21 cellular contexts compared by ENCODE assay signal in genomic region chr3:42667096-42667522, GRCh38. TPM values are rescaled to one million over a fixed set of nuclear protein-coding genes. Genes with fewer than 3 reads are reported as not detected.
DNase-seq lines count a peak whose midpoint lies in the region; ATAC-seq and TF ChIP-seq lines count a peak whose summit lies in the region.
"Had no signal": no experiment of that assay in that cellular context is flagged by ENCODE, and none has a peak within 500 bp of the region (broad histone marks: within the 10 kb centered on the region; RNA-seq: fewer than 3 reads in every experiment).

No MANE protein-coding gene starts in this region.

- H4K91ac ChIP-seq in IMR-90 (ENCODE audit: insufficient read depth, low read depth, low read length), result no peak overlapping the region

- H2AFZ ChIP-seq in IMR-90 (replicated peaks; ENCODE audit: low read length, poor library complexity), result peak overlapping the region; percentile 46

- TF ChIP-seq CTCF in IMR-90 (conservative IDR thresholded peaks at IDR 0.05; ENCODE audit: low read depth, low read length) (no peak), psoas muscle (IDR thresholded peaks at IDR 0.05) (no peak), GM13977 (IDR thresholded peaks at IDR 0.05; ENCODE audit: extremely low read depth, insufficient read depth, missing control alignments) (no peak), A673 (conservative IDR thresholded peaks at IDR 0.05; ENCODE audit: low read depth, low read length) (no peak)

- DNase-seq in IMR-90, result no peak
- no peak for DNase-seq in left cardiac atrium
- DNase-seq in psoas muscle, result peak; percentile 27 to 63
- no peak for DNase-seq in NK-92 (lab: John Stamatoyannopoulos, UW; ENCODE audit: unreplicated experiment)
- no peak for DNase-seq in GM13977 (ENCODE audit: low spot score)
- no peak for DNase-seq in kidney glomerular epithelial cell (lab: John Stamatoyannopoulos, UW)
- no peak for DNase-seq in A673 (ENCODE audit: low spot score)
- DNase-seq: AML-193, brain microvascular endothelial cell, immature natural killer cell, KBM-7, NCI-H526, nephron progenitor cell, retina, SIG-M5 had no signal

- no peak overlapping the region for H3K27ac ChIP-seq in BLaER1
- H3K27ac ChIP-seq in IMR-90 (ENCODE audit: insufficient read depth, low read length), result no peak overlapping the region
- H3K27ac ChIP-seq in psoas muscle, result peak overlapping the region; percentile 78
- H3K27ac ChIP-seq in A673 (ENCODE audit: low read depth, low read length, poor library complexity, severe bottlenecking), result no peak overlapping the region
- H3K27ac ChIP-seq: brain microvascular endothelial cell, HL-60 had no signal

- H2AK9ac ChIP-seq in IMR-90 (replicated peaks; ENCODE audit: low read depth, low read length, poor library complexity), result peak overlapping the region; percentile 28

- H3K4ac ChIP-seq in IMR-90 (ENCODE audit: low read depth, low read length), result no peak overlapping the region

- H4K5ac ChIP-seq in IMR-90 (ENCODE audit: low read depth, low read length), result no peak overlapping the region

- intact Hi-C loops in IMR-90 (cut with micrococcal nuclease), result no loop called here
- intact Hi-C loops in left cardiac atrium (cut with DNase I), result no loop called here
- intact Hi-C loops in psoas muscle (cut with DNase I), result no loop called here
- intact Hi-C loops in A673 (cut with micrococcal nuclease; ENCODE audit: unreplicated experiment), result no loop called here

- no peak overlapping the region for H3K23ac ChIP-seq in IMR-90 (ENCODE audit: low read depth, low read length)

- POLR2A ChIA-PET in IMR-90 (lab: Charles Lee; ENCODE audit: unreplicated experiment) (no interaction called here), A673 (lab: Charles Lee; ENCODE audit: low non-redundant PET) (interaction anchor here (0.5 kb wide), 1 partner anchor 601 kb away, joined by 8 read pairs; no protein-coding TSS in a partner anchor)

- dilution Hi-C loops in IMR-90 (cut with HindIII; ENCODE audit: low sequenced_read_pairs, unreplicated experiment), result no loop called here

- H3K9me1 ChIP-seq in IMR-90 (ENCODE audit: insufficient read depth, low read length), result peaks cover 3% of the 10 kb centered on the region; the same call in 1 of the 2 replicates

- H2AK5ac ChIP-seq in IMR-90 (ENCODE audit: low read depth, low read length), result no peak overlapping the region

- TF ChIP-seq RAD21 in IMR-90 (IDR thresholded peaks at IDR 0.05; ENCODE audit: low read length), result no peak

- H2BK5ac ChIP-seq in IMR-90 (ENCODE audit: low read depth, low read length, poor library complexity, severe bottlenecking), result no peak overlapping the region

- CTCF ChIA-PET in IMR-90 (lab: Yijun Ruan, JAX) (interaction anchor here (1.0 kb wide), 1 partner anchor 14 kb away, joined by 4 read pairs; the partner anchor contains the start of gene ZBTB47), A673 (lab: Charles Lee) (no interaction called here)

- ATAC-seq in IMR-90 (ENCODE audit: low read depth), result no peak
- ATAC-seq in left cardiac atrium, result peak; percentile 6 to 12
- peak; percentile 10 to 40 (median 27) for ATAC-seq in psoas muscle
- ATAC-seq: activated naive CD4-positive, alpha-beta T cell treated with anti-CD3 and anti-CD28 coated beads, Interleukin-2, amount 50 U/mL, for 72 hours had no signal

- in situ Hi-C loops in IMR-90 (cut with MboI; ENCODE audit: low sequenced_read_pairs), result no loop called here
- in situ Hi-C loops in GM13977 (cut with MboI; ENCODE audit: low pct_unique_long_range_greater_than_20kb, low sequenced_read_pairs, unreplicated experiment), result no loop called here

- H3K4me3 ChIP-seq in BLaER1 (no peak overlapping the region), IMR-90 (ENCODE audit: insufficient read depth, low read depth, low read length) (no peak overlapping the region), psoas muscle (no peak overlapping the region), A673 (ENCODE audit: low read depth, low read length, poor library complexity, severe bottlenecking) (no peak overlapping the region)
- H3K4me3 ChIP-seq: esophagus muscularis mucosa had no signal

- no peak overlapping the region for H2BK20ac ChIP-seq in IMR-90 (ENCODE audit: low read depth, low read length)

- no peak overlapping the region for H3K18ac ChIP-seq in IMR-90 (ENCODE audit: low read depth, low read length)

- H3K4me1 ChIP-seq in BLaER1, result peaks cover 59% of the 10 kb centered on the region
- H3K4me1 ChIP-seq in IMR-90 (ENCODE audit: control insufficient read depth, insufficient read depth, low read length), result no peaks in the 10 kb centered on the region; the same call in 1 of the 2 replicates
- peaks cover 38% of the 10 kb centered on the region for H3K4me1 ChIP-seq in psoas muscle
- no peaks in the 10 kb centered on the region for H3K4me1 ChIP-seq in A673 (ENCODE audit: insufficient read depth, low read length, poor library complexity, severe bottlenecking)

- H3K79me1 ChIP-seq in IMR-90 (ENCODE audit: low read depth in 1 of 2, low read length in 2 of 2), result no peaks in the 10 kb centered on the region

- no peak overlapping the region for H2BK15ac ChIP-seq in IMR-90 (ENCODE audit: low read depth, low read length)

- H3K4me2 ChIP-seq in BLaER1 (peak overlapping the region; percentile 2; the same call in 1 of the 2 replicates), IMR-90 (ENCODE audit: low read depth, low read length) (no peak overlapping the region)

- no peak overlapping the region for H4K8ac ChIP-seq in IMR-90 (ENCODE audit: low read depth in 2 of 2, low read length in 2 of 2)

- TF ChIP-seq POLR2A in IMR-90 (IDR thresholded peaks at IDR 0.05; ENCODE audit: low read depth, low read length), result no peak

- peaks cover 15% of the 10 kb centered on the region for H3K36me3 ChIP-seq in BLaER1
- H3K36me3 ChIP-seq in IMR-90 (ENCODE audit: control insufficient read depth, insufficient read depth, low read length), result no peaks in the 10 kb centered on the region
- peaks cover 0 to 13% of the 10 kb centered on the region in 2 donors for H3K36me3 ChIP-seq in psoas muscle (ENCODE audit: insufficient read depth in 1 of 2, low read depth in 1 of 2)
- H3K36me3 ChIP-seq in A673 (ENCODE audit: insufficient read depth, low read length, poor library complexity, severe bottlenecking), result no peaks in the 10 kb centered on the region

- H3K9ac ChIP-seq in BLaER1 (no peak overlapping the region), IMR-90 (ENCODE audit: low read depth, low read length) (no peak overlapping the region)

- H3K27me3 ChIP-seq in BLaER1 (no peaks in the 10 kb centered on the region), IMR-90 (ENCODE audit: control insufficient read depth, insufficient read depth, low read length) (peaks cover 7% of the 10 kb centered on the region; the same call in 1 of the 2 replicates), psoas muscle (ENCODE audit: insufficient read depth in 3 of 3, low read length in 2 of 3) (no peaks in the 10 kb centered on the region), A673 (replicated peaks; ENCODE audit: insufficient read depth, low read depth, low read length, poor library complexity) (no peaks in the 10 kb centered on the region)
- H3K27me3 ChIP-seq: brain microvascular endothelial cell, esophagus muscularis mucosa had no signal

- no TSS peak for BruUV-seq in IMR-90 (replicated peaks; lab: Mats Ljungman, UMichigan)
- no TSS peak for BruUV-seq in A673 (replicated peaks; lab: Mats Ljungman, UMichigan)

- H3K56ac ChIP-seq in IMR-90 (ENCODE audit: extremely low read depth, insufficient read depth, low read length), result no peak overlapping the region

- H3K9me3 ChIP-seq in BLaER1 (peaks cover 5% of the 10 kb centered on the region; the same call in 1 of the 2 replicates), IMR-90 (ENCODE audit: control insufficient read depth, insufficient read depth, low read length) (peaks cover 3% of the 10 kb centered on the region), psoas muscle (no peaks in the 10 kb centered on the region), A673 (ENCODE audit: low read depth, low read length, poor library complexity, severe bottlenecking) (no peaks in the 10 kb centered on the region)
- H3K9me3 ChIP-seq: esophagus muscularis mucosa had no signal

- H3K14ac ChIP-seq in IMR-90 (replicated peaks; ENCODE audit: low read depth, low read length), result no peak overlapping the region

- no peaks in the 10 kb centered on the region for H4K20me1 ChIP-seq in BLaER1
- H4K20me1 ChIP-seq in IMR-90 (ENCODE audit: insufficient read depth, low read length), result no peaks in the 10 kb centered on the region; the same call in 1 of the 2 replicates

- no peak overlapping the region for H2BK120ac ChIP-seq in IMR-90 (ENCODE audit: low read depth, low read length)

- 100% methylated on average over 1 of the region's 7 CpGs; no CpG with 5 or more reads in 1 of the 2 experiments for WGBS in IMR-90 (ENCODE audit: extremely low coverage in 2 of 2, insufficient read length in 1 of 2), 2 experiments
- 42 to 57% (median 45%) methylated on average over 7 of the region's 7 CpGs for WGBS in psoas muscle, 3 donors

TF ChIP-seq in IMR-90, 13 proteins besides CTCF, POLR2A, EP300 and RAD21 (continues in another document):
- TF ChIP-seq CHD1 (IDR thresholded peaks at IDR 0.05; ENCODE audit: low read depth, low read length) (no peak), CEBPB (IDR thresholded peaks at IDR 0.05; ENCODE audit: low read depth, low read length) (no peak), MAZ (IDR thresholded peaks at IDR 0.05; ENCODE audit: borderline replicate concordance, low read depth, low read length) (no peak)

RNA-seq across cellular contexts. Expression of gene ZBTB47, which starts 13.6 kb away (rescaled TPM):
- 9.7 and 10.9 TPM in 2 replicates for total RNA-seq in IMR-90 (2012; rRNA removed)
- polyA plus RNA-seq in IMR-90 (2012; rRNA removed), result 16.8 and 17.3 TPM in 2 replicates
- 7.1 and 19.6 TPM in 2 replicates for polyA plus RNA-seq in IMR-90 (2012; cell fraction: cytosol; rRNA removed)
- 23.6 and 53.1 TPM in 2 replicates for polyA plus RNA-seq in IMR-90 (2012; cell fraction: nucleus; rRNA removed; ENCODE audit: low replicate concordance)
- total RNA-seq in left cardiac atrium, result 100 to 1,000 TPM in 1 of 2 donors, 10 to 100 TPM in 1; 68.5 to 108 TPM
- 100 to 1,000 TPM in 2 of 4 donors, 10 to 100 TPM in 2; 87.2 to 151 (median 110) TPM for total RNA-seq in psoas muscle
- 10 to 100 TPM; 41.6 to 90.3 (median 72.6) TPM for polyA plus RNA-seq in psoas muscle
- total RNA-seq in A673 (2021), result 4.4 and 4.5 TPM in 2 replicates

RNA-seq across cellular contexts. Expression of gene KLHL40, which starts 18.2 kb away (rescaled TPM):
- not detected in 2 replicates for total RNA-seq in IMR-90 (2012; rRNA removed)
- polyA plus RNA-seq in IMR-90 (2012; rRNA removed), result not detected in 2 replicates
- polyA plus RNA-seq in IMR-90 (2012; cell fraction: cytosol; rRNA removed), result not detected in 2 replicates
- not detected in 2 replicates for polyA plus RNA-seq in IMR-90 (2012; cell fraction: nucleus; rRNA removed; ENCODE audit: low replicate concordance)
- total RNA-seq in left cardiac atrium, result under 1 TPM in 1 of 2 donors, not detected in 1; 0.86 TPM
- total RNA-seq in psoas muscle, result 100 to 1,000 TPM; 241 to 923 (median 381) TPM
- polyA plus RNA-seq in psoas muscle, result 100 to 1,000 TPM; 306 to 822 (median 392) TPM
- not detected in 2 replicates for total RNA-seq in A673 (2021)
- total RNA-seq: activated naive CD4-positive, alpha-beta T cell treated with anti-CD3 and anti-CD28 coated beads, Interleukin-2, amount 50 U/mL, for 72 hours; G401; glomerular endothelial cell had no signal
- polyA plus RNA-seq: immature natural killer cell had no signal

RNA-seq across cellular contexts. Expression of gene HHATL, which starts 35.5 kb away (rescaled TPM):
- not detected in 2 replicates for total RNA-seq in IMR-90 (2012; rRNA removed)
- not detected in 2 replicates for polyA plus RNA-seq in IMR-90 (2012; rRNA removed)
- polyA plus RNA-seq in IMR-90 (2012; cell fraction: cytosol; rRNA removed), result not detected in 2 replicates
- not detected in 2 replicates for polyA plus RNA-seq in IMR-90 (2012; cell fraction: nucleus; rRNA removed; ENCODE audit: low replicate concordance)
- total RNA-seq in left cardiac atrium, result 100 to 1,000 TPM; 431 to 706 TPM
- 100 to 1,000 TPM; 157 to 276 (median 212) TPM for total RNA-seq in psoas muscle
- 100 to 1,000 TPM in 1 of 3 donors, 10 to 100 TPM in 2; 37.0 to 188 (median 50.4) TPM for polyA plus RNA-seq in psoas muscle
- total RNA-seq in A673 (2021), result not detected in 2 replicates
- total RNA-seq: activated naive CD4-positive, alpha-beta T cell treated with anti-CD3 and anti-CD28 coated beads, Interleukin-2, amount 50 U/mL, for 72 hours; G401; glomerular endothelial cell had no signal
- polyA plus RNA-seq: immature natural killer cell had no signal

Comparison
In these comparisons a context has a peak if more than half of its experiments do, and no peak if none do; other contexts are left out.
1. DNase-seq: peak in psoas muscle (2 of 2); none in IMR-90 (single experiment), left cardiac atrium (single experiment), NK-92 (single experiment), GM13977 (single experiment), kidney glomerular epithelial cell (single experiment) and A673 (single experiment).
2. RNA of gene KLHL40, which starts 18.2 kb away (total RNA-seq): 241 to 923 TPM in psoas muscle; 0.86 TPM in left cardiac atrium, not detected in IMR-90 and not detected in A673; every median in the first group is over 100 times any median in the second.
3. RNA of gene HHATL, which starts 35.5 kb away (total RNA-seq): 431 to 706 TPM in left cardiac atrium and 157 to 276 TPM in psoas muscle; not detected in IMR-90 and not detected in A673; every median in the first group is over 100 times any median in the second.